In the genomic region with DNA sequence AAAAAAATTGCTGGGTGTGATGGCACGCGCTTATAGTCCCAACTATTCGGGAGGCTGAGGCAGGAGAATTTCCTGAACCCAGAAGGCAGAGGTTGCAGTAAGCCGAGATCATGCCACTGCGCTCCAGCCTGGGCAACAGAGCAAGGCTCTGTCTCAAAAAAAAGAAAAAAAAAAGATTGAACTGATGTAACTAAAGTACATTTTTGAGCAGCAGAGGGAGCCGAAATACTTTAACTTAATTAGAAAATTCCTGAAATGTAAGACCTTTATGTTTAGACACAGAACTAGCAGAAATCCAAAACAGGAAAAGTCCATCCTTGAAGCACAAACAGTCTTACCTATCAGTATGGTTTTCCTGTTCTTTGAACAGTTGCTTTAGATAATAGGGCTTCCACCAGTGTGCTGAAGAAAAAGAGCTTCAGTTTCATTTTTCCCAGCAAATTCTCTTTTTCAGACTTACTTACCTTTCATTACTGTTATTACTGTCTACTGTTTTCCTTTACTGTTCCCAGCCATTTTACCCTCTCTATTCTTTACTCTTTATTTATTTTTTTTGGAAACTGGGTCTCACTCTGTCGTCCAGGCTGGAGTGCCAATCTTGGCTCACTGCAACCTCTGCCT, we compare ENCODE assay signal across 1 cellular context.
TF ChIP-seq lines count a peak whose summit lies in the region.

No MANE protein-coding gene starts in this region.

TF ChIP-seq in H1, 55 proteins besides CTCF, POLR2A, EP300 and RAD21:
- TF ChIP-seq ASH2L (IDR thresholded peaks at IDR 0.05; ENCODE audit: low read length) (no peak), CREB1 (IDR thresholded peaks at IDR 0.05) (no peak), KDM5A (IDR thresholded peaks at IDR 0.05; ENCODE audit: low read length) (no peak)
